Comparison of ENCODE assay signal across 8 cellular contexts in the genomic region with DNA sequence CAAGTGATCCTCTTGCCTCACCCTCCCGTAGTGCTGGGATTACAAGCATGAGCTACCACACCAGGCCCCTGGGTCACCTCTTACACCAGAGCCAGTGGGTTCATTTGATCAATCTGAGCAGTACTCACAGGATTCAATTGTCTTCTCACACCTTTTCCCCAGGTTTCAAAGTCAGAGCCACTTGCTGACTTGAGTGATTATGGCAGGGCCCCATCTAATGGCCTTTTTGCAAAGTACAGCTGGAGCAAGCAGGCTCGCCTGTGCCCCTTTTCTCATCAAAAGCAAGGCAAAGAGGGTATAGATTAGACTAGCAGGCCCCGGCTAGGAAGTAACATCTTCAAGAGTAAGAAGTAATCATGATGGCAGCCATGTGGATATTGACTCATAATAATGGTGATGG.
DNase-seq lines count a peak whose midpoint lies in the region; ATAC-seq and TF ChIP-seq lines count a peak whose summit lies in the region.

No MANE protein-coding gene starts in this region.

- ATAC-seq in HG03378 (IDR thresholded peaks at IDR 0.05; ENCODE audit: unreplicated experiment), result peak; percentile 55
- ATAC-seq in stimulated activated effector memory CD8-positive, alpha-beta T cell treated with anti-CD3 and anti-CD28 coated beads, Interleukin-12 subunit alpha, Interleukin-12 subunit beta, amount 100 ng/mL, for 72 hours, result peak; percentile 77

- no peak overlapping the region for H3K27ac Mint-ChIP-seq in activated naive CD8-positive, alpha-beta T cell treated with anti-CD3 and anti-CD28 coated beads for 36 hours
- no peak overlapping the region for H3K27ac Mint-ChIP-seq in stimulated activated effector memory CD8-positive, alpha-beta T cell treated with anti-CD3 and anti-CD28 coated beads, Interleukin-12 subunit alpha, Interleukin-12 subunit beta, amount 100 ng/mL, for 72 hours

- H3K36me3 Mint-ChIP-seq in activated naive CD8-positive, alpha-beta T cell treated with anti-CD3 and anti-CD28 coated beads for 36 hours, result peaks cover 7% of the 10 kb centered on the region
- H3K36me3 Mint-ChIP-seq in stimulated activated effector memory CD8-positive, alpha-beta T cell treated with anti-CD3 and anti-CD28 coated beads, Interleukin-12 subunit alpha, Interleukin-12 subunit beta, amount 100 ng/mL, for 72 hours, result peaks cover 6% of the 10 kb centered on the region

- H3K4me1 Mint-ChIP-seq in activated naive CD8-positive, alpha-beta T cell treated with anti-CD3 and anti-CD28 coated beads for 36 hours, result peaks cover 16% of the 10 kb centered on the region
- H3K4me1 Mint-ChIP-seq in stimulated activated effector memory CD8-positive, alpha-beta T cell treated with anti-CD3 and anti-CD28 coated beads, Interleukin-12 subunit alpha, Interleukin-12 subunit beta, amount 100 ng/mL, for 72 hours, result peaks cover 16% of the 10 kb centered on the region

- intact Hi-C loops in tibial artery (cut with DNase I; ENCODE audit: low total_unique reads), result no loop called here

- H3K27me3 ChIP-seq in GM06990 (replicated peaks; ENCODE audit: control insufficient read depth, insufficient read depth, low read length) (no peaks in the 10 kb centered on the region), tibial artery (no peaks in the 10 kb centered on the region)

- H3K4me1 ChIP-seq in tibial artery, result peaks cover 0 to 10% (median 0%) of the 10 kb centered on the region in 4 donors

- no peaks in the 10 kb centered on the region for H3K27me3 Mint-ChIP-seq in activated naive CD8-positive, alpha-beta T cell treated with anti-CD3 and anti-CD28 coated beads for 36 hours

- no peak overlapping the region for H3K4me3 ChIP-seq in GM06990 (replicated peaks; ENCODE audit: low read depth, low read length)
- H3K4me3 ChIP-seq in tibial artery, result no peak overlapping the region

- H3K4me3 Mint-ChIP-seq in activated naive CD8-positive, alpha-beta T cell treated with anti-CD3 and anti-CD28 coated beads for 36 hours, result no peak overlapping the region
- no peak overlapping the region for H3K4me3 Mint-ChIP-seq in stimulated activated effector memory CD8-positive, alpha-beta T cell treated with anti-CD3 and anti-CD28 coated beads, Interleukin-12 subunit alpha, Interleukin-12 subunit beta, amount 100 ng/mL, for 72 hours

- TF ChIP-seq CTCF in GM06990 (IDR thresholded peaks at IDR 0.05; ENCODE audit: insufficient read depth, low read length, poor library complexity, severe bottlenecking) (peak; percentile 68), tibial artery (IDR thresholded peaks at IDR 0.05) (no peak)

- H3K9me3 ChIP-seq in tibial artery, result no peaks in the 10 kb centered on the region

- DNase-seq in GM06990 (ENCODE audit: extremely low read depth, insufficient read length) (peak; percentile 42), RPMI7951 (ENCODE audit: low read depth) (peak; percentile 42), iPS-NIHi11 (ENCODE audit: low spot score) (peak; percentile 76), tibial artery (no peak), NCI-H2171 (lab: John Stamatoyannopoulos, UW) (no peak)
- DNase-seq in activated naive CD8-positive, alpha-beta T cell treated with anti-CD3 and anti-CD28 coated beads for 36 hours, result peak; percentile 30
- peak; percentile 11 to 61 for DNase-seq in stimulated activated effector memory CD8-positive, alpha-beta T cell treated with anti-CD3 and anti-CD28 coated beads, Interleukin-12 subunit alpha, Interleukin-12 subunit beta, amount 100 ng/mL, for 72 hours (ENCODE audit: low spot score in 2 of 2)

- no peak overlapping the region for H3K27ac ChIP-seq in tibial artery

- H3K9me3 Mint-ChIP-seq in activated naive CD8-positive, alpha-beta T cell treated with anti-CD3 and anti-CD28 coated beads for 36 hours, result no peaks in the 10 kb centered on the region
- H3K9me3 Mint-ChIP-seq in stimulated activated effector memory CD8-positive, alpha-beta T cell treated with anti-CD3 and anti-CD28 coated beads, Interleukin-12 subunit alpha, Interleukin-12 subunit beta, amount 100 ng/mL, for 72 hours, result no peaks in the 10 kb centered on the region

- no peaks in the 10 kb centered on the region for H3K36me3 ChIP-seq in GM06990 (ENCODE audit: control insufficient read depth, insufficient read depth, low read length)
- H3K36me3 ChIP-seq in tibial artery, result no peaks in the 10 kb centered on the region

Comparison
In these comparisons a context has a peak if more than half of its experiments do, and no peak if none do; other contexts are left out.
1. DNase-seq: peak in GM06990 (single experiment), RPMI7951 (single experiment), activated naive CD8-positive, alpha-beta T cell treated with anti-CD3 and anti-CD28 coated beads for 36 hours (single experiment), iPS-NIHi11 (single experiment) and stimulated activated effector memory CD8-positive, alpha-beta T cell treated with anti-CD3 and anti-CD28 coated beads, Interleukin-12 subunit alpha, Interleukin-12 subunit beta, amount 100 ng/mL, for 72 hours (2 of 2); none in tibial artery (0 of 2) and NCI-H2171 (single experiment).